In genomic region chr2:16349811-16350210, GRCh38 we compare ENCODE assay signal across 35 cellular contexts.
"Had no signal": no experiment of that assay in that cellular context is flagged by ENCODE, and none has a peak within 500 bp of the region (broad histone marks: within the 10 kb centered on the region; RNA-seq: fewer than 3 reads in every experiment).

No MANE protein-coding gene starts in this region.

- H3K27me3 ChIP-seq: MG63 had no signal

- H3K4me3 ChIP-seq: MG63 had no signal

- DNase-seq: Karpas-422, Kasumi-1, MG63, MM.1S, MV-4-11, NCI-H1048, NCI-H1092, NCI-H1092 treated with DMSO at 0.1 percent for 48 hours, NCI-H1105, NCI-H1105 treated with DMSO at 0.1 percent for 48 hours, NCI-H1417, NCI-H1417 treated with DMSO at 0.1 percent for 48 hours, NCI-H1436, NCI-H1436 treated with DMSO at 0.1 percent for 48 hours, NCI-H146, NCI-H1694, NCI-H1694 treated with DMSO at 0.1 percent for 48 hours, NCI-H187, NCI-H187 treated with DMSO at 0.1 percent for 48 hours, NCI-H1930, NCI-H2029, NCI-H2029 treated with DMSO at 0.1 percent for 48 hours, NCI-H2081, NCI-H2081 treated with DMSO at 0.1 percent for 48 hours, NCI-H2107, NCI-H2171, NCI-H2171 treated with DMSO at 0.1 percent for 48 hours, NCI-H2227 treated with DMSO at 0.1 percent for 48 hours, NCI-H226, NCI-H345, NCI-H446, NCI-H446 treated with DMSO at 0.1 percent for 48 hours, NCI-H510A, NCI-H510A treated with DMSO at 0.1 percent for 48 hours, NCI-H524 had no signal

- H3K9me3 ChIP-seq: MG63 had no signal

- H3K36me3 ChIP-seq: MG63 had no signal
